In the genomic region with DNA sequence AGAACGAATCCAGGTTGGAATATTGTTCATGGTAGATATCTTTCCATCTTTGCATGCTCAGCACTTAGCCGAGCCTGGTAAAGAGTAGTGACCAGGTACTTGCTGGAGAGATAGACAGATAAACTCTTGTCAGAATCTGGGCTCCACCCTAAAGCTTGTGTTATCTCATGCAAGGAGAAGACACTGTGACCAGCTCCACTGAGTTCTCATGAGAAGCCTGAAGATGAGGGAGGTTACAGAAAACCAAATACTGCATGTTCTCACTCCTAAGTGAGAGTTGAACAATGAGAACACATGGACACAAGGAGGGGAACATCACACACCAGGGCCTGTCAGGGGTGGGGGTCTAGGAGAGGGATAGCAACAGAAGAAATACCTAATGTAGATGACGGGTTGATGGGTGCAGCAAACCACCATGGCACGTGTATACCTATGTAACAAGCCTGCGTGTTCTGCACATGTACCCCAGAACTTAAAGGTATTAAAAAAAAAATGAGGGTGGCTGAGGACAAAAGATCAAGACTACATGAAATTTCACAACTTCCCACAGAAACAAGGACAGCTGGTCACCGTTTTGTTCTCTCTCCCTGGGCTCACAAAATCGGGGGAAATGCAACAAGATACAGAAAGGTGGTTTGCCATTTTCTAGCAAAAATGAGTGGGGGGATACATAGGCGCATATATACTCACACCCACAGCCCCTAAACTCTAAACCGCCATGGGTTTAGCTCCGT, we compare ENCODE assay signal across 15 cellular contexts. TPM values are rescaled to one million over a fixed set of nuclear protein-coding genes. Genes with fewer than 3 reads are reported as not detected.
A peak's percentile ranks its signal among the peaks of the same experiment; 100 is the strongest.
DNase-seq lines count a peak whose midpoint lies in the region; ATAC-seq and TF ChIP-seq lines count a peak whose summit lies in the region.
"Had no signal": no experiment of that assay in that cellular context is flagged by ENCODE, and none has a peak within 500 bp of the region (broad histone marks: within the 10 kb centered on the region; RNA-seq: fewer than 3 reads in every experiment).

No MANE protein-coding gene starts in this region.

- H3K9me3 ChIP-seq in CD8-positive, alpha-beta memory T cell (ENCODE audit: low read length) = no peaks in the 10 kb centered on the region
- no peaks in the 10 kb centered on the region for H3K9me3 ChIP-seq in Panc1 (ENCODE audit: control insufficient read depth, insufficient read depth, low read depth, low read length)
- H3K9me3 ChIP-seq in hepatocyte (ENCODE audit: low read depth) = no peaks in the 10 kb centered on the region
- H3K9me3 ChIP-seq in A673 (ENCODE audit: low read depth, low read length, poor library complexity, severe bottlenecking) = no peaks in the 10 kb centered on the region

- DNase-seq in CD8-positive, alpha-beta memory T cell = no peak
- DNase-seq in Panc1 (ENCODE audit: low read depth, low spot score) (no peak), hepatocyte (ENCODE audit: low spot score) (no peak), sciatic nerve (ENCODE audit: low spot score) (no peak), NCI-H524 treated with DMSO at 0.1 percent for 48 hours (lab: John Stamatoyannopoulos, UW) (no peak), A673 (ENCODE audit: low spot score) (no peak)
- no peak for DNase-seq in activated effector memory CD4-positive, alpha-beta T cell treated with anti-CD3 and anti-CD28 coated beads, Interleukin-2, amount 50 U/mL, for 16 hours
- DNase-seq: activated CD4-positive, alpha-beta memory T cell treated with anti-CD3 and anti-CD28 coated beads for 36 hours; activated T-cell treated with anti-CD3 and anti-CD28 coated beads, Interleukin-2, amount 50 U/mL, for 72 hours; DMS53; head of caudate nucleus; islet precursor cell; NCI-H1105 had no signal

- no peaks in the 10 kb centered on the region for H3K27me3 ChIP-seq in CD8-positive, alpha-beta memory T cell (ENCODE audit: insufficient read depth, low read length, poor library complexity, severe bottlenecking)
- H3K27me3 ChIP-seq in Panc1 (ENCODE audit: control insufficient read depth, insufficient read depth, low read length) = no peaks in the 10 kb centered on the region
- H3K27me3 ChIP-seq in hepatocyte = no peaks in the 10 kb centered on the region
- no peaks in the 10 kb centered on the region for H3K27me3 ChIP-seq in A673 (replicated peaks; ENCODE audit: insufficient read depth, low read depth, low read length, poor library complexity)

- no peaks in the 10 kb centered on the region for H3K36me3 Mint-ChIP-seq in CD8-positive, alpha-beta memory T cell
- H3K36me3 Mint-ChIP-seq: activated CD4-positive, alpha-beta memory T cell treated with anti-CD3 and anti-CD28 coated beads for 36 hours had no signal

- no peak overlapping the region for H3K4me3 ChIP-seq in CD8-positive, alpha-beta memory T cell (ENCODE audit: low read length)
- H3K4me3 ChIP-seq in Panc1 (ENCODE audit: low read depth in 2 of 2, low read length in 2 of 2) (no peak overlapping the region), hepatocyte (no peak overlapping the region), A673 (ENCODE audit: low read depth, low read length, poor library complexity, severe bottlenecking) (no peak overlapping the region)
- H3K4me3 ChIP-seq: SK-N-MC had no signal

- no peaks in the 10 kb centered on the region for H3K4me1 ChIP-seq in CD8-positive, alpha-beta memory T cell (ENCODE audit: insufficient read depth, low read length)
- H3K4me1 ChIP-seq in Panc1 (ENCODE audit: control insufficient read depth, insufficient read depth, low read length) (peaks cover 24% of the 10 kb centered on the region), hepatocyte (ENCODE audit: insufficient read depth) (peaks cover 38% of the 10 kb centered on the region), A673 (ENCODE audit: insufficient read depth, low read length, poor library complexity, severe bottlenecking) (no peaks in the 10 kb centered on the region)

- H3K4me3 Mint-ChIP-seq in CD8-positive, alpha-beta memory T cell = peak overlapping the region in 1 of 7 donors; percentile 20
- H3K4me3 Mint-ChIP-seq: activated CD4-positive, alpha-beta memory T cell treated with anti-CD3 and anti-CD28 coated beads for 36 hours; activated T-cell treated with anti-CD3 and anti-CD28 coated beads, Interleukin-2, amount 50 U/mL, for 72 hours had no signal

- POLR2A ChIA-PET in CD8-positive, alpha-beta memory T cell (lab: Charles Lee) = no interaction called here
- POLR2A ChIA-PET in Panc1 (lab: Charles Lee) (no interaction called here), A673 (lab: Charles Lee; ENCODE audit: low non-redundant PET) (no interaction called here)

- ATAC-seq in Panc1 = no peak
- peak; percentile 22 for ATAC-seq in sciatic nerve
- ATAC-seq in HG02623 (IDR thresholded peaks at IDR 0.05; ENCODE audit: unreplicated experiment) = no peak
- ATAC-seq: activated T-cell treated with anti-CD3 and anti-CD28 coated beads, Interleukin-2, amount 50 U/mL, for 72 hours had no signal

- intact Hi-C loops in Panc1 (cut with micrococcal nuclease; ENCODE audit: unreplicated experiment) (no loop called here), sciatic nerve (cut with DNase I) (no loop called here), A673 (cut with micrococcal nuclease; ENCODE audit: unreplicated experiment) (no loop called here)

- no peaks in the 10 kb centered on the region for H3K36me3 ChIP-seq in CD8-positive, alpha-beta memory T cell (ENCODE audit: insufficient read depth, low read length)
- H3K36me3 ChIP-seq in Panc1 (ENCODE audit: control insufficient read depth, insufficient read depth, low read length) (no peaks in the 10 kb centered on the region), hepatocyte (replicated peaks; ENCODE audit: insufficient read depth, low read depth) (no peaks in the 10 kb centered on the region), A673 (ENCODE audit: insufficient read depth, low read length, poor library complexity, severe bottlenecking) (no peaks in the 10 kb centered on the region)

- in situ Hi-C loops in Panc1 (cut with HindIII; ENCODE audit: low pct_unique_long_range_greater_than_20kb, low sequenced_read_pairs) = no loop called here

- peaks cover 88% of the 10 kb centered on the region for H3K79me2 ChIP-seq in hepatocyte

- peak overlapping the region; percentile 56 for H3K4me2 ChIP-seq in hepatocyte

- 65% methylated on average over 10 of the region's 10 CpGs for WGBS in hepatocyte (ENCODE audit: low lambda C conversion rate, missing lambda C conversion rate)

- CTCF ChIA-PET in CD8-positive, alpha-beta memory T cell (lab: Charles Lee) = no interaction called here
- CTCF ChIA-PET in Panc1 (lab: Charles Lee) (interaction anchor here (1.1 kb wide), 1 partner anchor 18 kb away, joined by 3 read pairs; no protein-coding TSS in a partner anchor), A673 (lab: Charles Lee) (no interaction called here)

- TF ChIP-seq CTCF in Panc1 (IDR thresholded peaks at IDR 0.05) (no peak), hepatocyte (IDR thresholded peaks at IDR 0.05; ENCODE audit: poor library complexity) (no peak), A673 (conservative IDR thresholded peaks at IDR 0.05; ENCODE audit: low read depth, low read length) (no peak)

- peak overlapping the region; percentile 84 for H3K27ac ChIP-seq in CD8-positive, alpha-beta memory T cell (ENCODE audit: low read depth, low read length)
- H3K27ac ChIP-seq in Panc1 (ENCODE audit: low read length) (peak overlapping the region; percentile 9; the same call in 1 of the 2 replicates), hepatocyte (peak overlapping the region; percentile 79), A673 (ENCODE audit: low read depth, low read length, poor library complexity, severe bottlenecking) (no peak overlapping the region)
- H3K27ac ChIP-seq: SK-N-MC had no signal

- H3K27ac Mint-ChIP-seq in CD8-positive, alpha-beta memory T cell = peak overlapping the region in 1 of 8 donors; percentile 55
- H3K27ac Mint-ChIP-seq: activated CD4-positive, alpha-beta memory T cell treated with anti-CD3 and anti-CD28 coated beads for 36 hours; activated T-cell treated with anti-CD3 and anti-CD28 coated beads, Interleukin-2, amount 50 U/mL, for 72 hours had no signal

- no peak overlapping the region for H2AFZ ChIP-seq in hepatocyte

- no peaks in the 10 kb centered on the region for H3K4me1 Mint-ChIP-seq in CD8-positive, alpha-beta memory T cell

- no peaks in the 10 kb centered on the region for H3K9me3 Mint-ChIP-seq in CD8-positive, alpha-beta memory T cell
- H3K9me3 Mint-ChIP-seq: activated CD4-positive, alpha-beta memory T cell treated with anti-CD3 and anti-CD28 coated beads for 36 hours; activated T-cell treated with anti-CD3 and anti-CD28 coated beads, Interleukin-2, amount 50 U/mL, for 72 hours had no signal

- no TSS peak for BruUV-seq in Panc1 (replicated peaks; lab: Mats Ljungman, UMichigan)
- BruUV-seq in A673 (replicated peaks; lab: Mats Ljungman, UMichigan) = no TSS peak

- peaks cover 9% of the 10 kb centered on the region for H4K20me1 ChIP-seq in hepatocyte (ENCODE audit: insufficient read depth, poor library complexity, severe bottlenecking)

- H3K27me3 Mint-ChIP-seq in CD8-positive, alpha-beta memory T cell = peaks cover 1 to 24% of the 10 kb centered on the region in 2 donors

- no peaks in the 10 kb centered on the region for H3K9me2 ChIP-seq in hepatocyte (replicated peaks; ENCODE audit: insufficient read depth)

RNA-seq across cellular contexts. Expression of a gene that starts 17.4 kb away (rescaled TPM):
- 1 to 10 TPM; 1.7 to 2.1 TPM for total RNA-seq in CD8-positive, alpha-beta memory T cell
- polyA plus RNA-seq in CD8-positive, alpha-beta memory T cell = 1.1 TPM
- total RNA-seq in Panc1 (2021; ENCODE audit: unreplicated experiment) (85.6 TPM), hepatocyte (23.6 and 29.3 TPM in 2 replicates), sciatic nerve (31.3 TPM), A673 (2021) (44.0 and 47.6 TPM in 2 replicates)
- polyA plus RNA-seq in Panc1 (2012; ENCODE audit: insufficient read length) = 93.6 TPM
- 14.7 and 15.5 TPM in 2 replicates for polyA plus RNA-seq in hepatocyte
